In the genomic region with DNA sequence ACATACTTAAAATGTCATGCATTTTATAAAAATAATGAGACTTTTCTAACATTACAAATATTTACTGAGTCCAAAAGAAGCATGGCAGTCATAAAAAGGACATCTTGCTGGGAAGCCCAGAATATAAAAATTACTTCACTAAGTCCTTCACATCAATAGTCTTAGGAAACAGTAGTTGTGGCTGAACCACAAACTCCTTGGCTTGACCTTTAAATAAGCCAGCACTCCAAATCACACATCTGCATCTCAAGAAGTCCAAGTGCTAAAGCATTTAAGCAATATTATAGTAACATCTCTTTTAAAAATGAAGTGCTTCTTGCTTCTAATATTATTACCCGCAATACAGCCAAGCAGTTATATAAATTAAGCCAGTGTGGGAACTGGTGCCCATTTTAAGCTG, we compare ENCODE assay signal across 20 cellular contexts. TPM values are rescaled to one million over a fixed set of nuclear protein-coding genes. Genes with fewer than 3 reads are reported as not detected.
DNase-seq lines count a peak whose midpoint lies in the region; ATAC-seq, FAIRE-seq and TF ChIP-seq lines count a peak whose summit lies in the region.
"Had no signal": no experiment of that assay in that cellular context is flagged by ENCODE, and none has a peak within 500 bp of the region (broad histone marks: within the 10 kb centered on the region; RNA-seq: fewer than 3 reads in every experiment).

No MANE protein-coding gene starts in this region.

- TF ChIP-seq CTCF in K562 (IDR thresholded peaks at IDR 0.05 in 2 of 3, conservative IDR thresholded peaks at IDR 0.05 in 1 of 3; ENCODE audit: insufficient read depth in 2 of 3, low read depth in 1 of 3, low read length in 3 of 3) (no peak), suprapubic skin (IDR thresholded peaks at IDR 0.05) (no peak), spleen (IDR thresholded peaks at IDR 0.05 in 8 of 11, conservative IDR thresholded peaks at IDR 0.05 in 3 of 11) (no peak)

- FAIRE-seq in K562 (lab: Jason Lieb, UNC) = no peak
- FAIRE-seq: D721Med, RCC 7860 had no signal

- H3K27ac ChIP-seq in K562 (ENCODE audit: extremely low read depth, low read depth, low read length) = no peak overlapping the region
- H3K27ac ChIP-seq in suprapubic skin = no peak overlapping the region
- H3K27ac ChIP-seq in spleen = no peak overlapping the region
- H3K27ac ChIP-seq: SK-N-MC had no signal

- intact Hi-C loops in activated naive CD4-positive, alpha-beta T cell treated with anti-CD3 and anti-CD28 coated beads for 36 hours (cut with micrococcal nuclease) = no loop called here
- intact Hi-C loops in K562 (cut with micrococcal nuclease) (no loop called here), spleen (cut with DNase I; ENCODE audit: low total_unique reads) (no loop called here)

- TF ChIP-seq EP300 in K562 (IDR thresholded peaks at IDR 0.05; ENCODE audit: low read length) = no peak
- TF ChIP-seq EP300 in suprapubic skin (IDR thresholded peaks at IDR 0.05) = no peak

- H3K9me1 ChIP-seq in K562 (ENCODE audit: control insufficient read depth, insufficient read depth, low read length) = no peaks in the 10 kb centered on the region

- peak overlapping the region; percentile 69 for H3K27ac Mint-ChIP-seq in activated naive CD4-positive, alpha-beta T cell treated with anti-CD3 and anti-CD28 coated beads for 36 hours
- H3K27ac Mint-ChIP-seq in T-helper 17 cell = peak overlapping the region; percentile 99
- H3K27ac Mint-ChIP-seq in stimulated activated effector memory CD8-positive, alpha-beta T cell treated with anti-CD3 and anti-CD28 coated beads, Interleukin-12 subunit alpha, Interleukin-12 subunit beta, amount 100 ng/mL, for 72 hours = peak overlapping the region; percentile 79

- H3K4me3 ChIP-seq in K562 (no peak overlapping the region), suprapubic skin (no peak overlapping the region), spleen (no peak overlapping the region)
- H3K4me3 ChIP-seq: SK-N-MC had no signal

- H3K9me3 ChIP-seq in T-helper 17 cell (ENCODE audit: control insufficient read depth, low read length, poor library complexity, severe bottlenecking) (no peaks in the 10 kb centered on the region), K562 (replicated peaks; ENCODE audit: control insufficient read depth, insufficient read depth, low read depth, low read length) (no peaks in the 10 kb centered on the region), suprapubic skin (no peaks in the 10 kb centered on the region), spleen (no peaks in the 10 kb centered on the region)

- H2AFZ ChIP-seq in K562 (ENCODE audit: low read depth, low read length) = no peak overlapping the region

- H3K4me3 Mint-ChIP-seq in activated naive CD4-positive, alpha-beta T cell treated with anti-CD3 and anti-CD28 coated beads for 36 hours = no peak overlapping the region
- peak overlapping the region; percentile 36 for H3K4me3 Mint-ChIP-seq in T-helper 17 cell
- H3K4me3 Mint-ChIP-seq in stimulated activated effector memory CD8-positive, alpha-beta T cell treated with anti-CD3 and anti-CD28 coated beads, Interleukin-12 subunit alpha, Interleukin-12 subunit beta, amount 100 ng/mL, for 72 hours = no peak overlapping the region

- POLR2A ChIA-PET in K562 (lab: Yijun Ruan, JAX) = interaction anchor here (2.1 kb wide), 1 partner anchor 9 kb away, joined by 14 read pairs; a partner anchor contains a TSS

- H3K27me3 ChIP-seq in K562 (ENCODE audit: control insufficient read depth in 2 of 2, insufficient read depth in 2 of 2, low read length in 2 of 2) = no peaks in the 10 kb centered on the region
- no peaks in the 10 kb centered on the region for H3K27me3 ChIP-seq in suprapubic skin
- H3K27me3 ChIP-seq in spleen (replicated peaks in 1 of 7) = no peaks in the 10 kb centered on the region

- peaks cover 6% of the 10 kb centered on the region; the same call in 1 of the 2 replicates for H4K20me1 ChIP-seq in K562 (replicated peaks; ENCODE audit: control insufficient read depth, insufficient read depth, low read length)

- H3K27me3 Mint-ChIP-seq in activated naive CD4-positive, alpha-beta T cell treated with anti-CD3 and anti-CD28 coated beads for 36 hours (ENCODE audit: low read depth) = no peaks in the 10 kb centered on the region
- no peaks in the 10 kb centered on the region for H3K27me3 Mint-ChIP-seq in T-helper 17 cell
- H3K27me3 Mint-ChIP-seq: CD4-positive, alpha-beta memory T cell had no signal

- H3K4me1 ChIP-seq in K562 (replicated peaks in 1 of 2; ENCODE audit: control insufficient read depth in 2 of 2, insufficient read depth in 2 of 2, low read length in 2 of 2) (peaks cover 0 to 6% of the 10 kb centered on the region in 2 experiments; a peak in 2 of 5 replicates), suprapubic skin (peaks cover 20% of the 10 kb centered on the region), spleen (peaks cover 23 to 82% (median 52%) of the 10 kb centered on the region in 6 donors)

- in situ Hi-C loops in K562 (cut with MboI) = no loop called here

- CTCF ChIA-PET in activated naive CD4-positive, alpha-beta T cell treated with anti-CD3 and anti-CD28 coated beads for 36 hours (lab: Charles Lee) = interaction anchor here (3.9 kb wide), 1 partner anchor 13 kb away, joined by 28 read pairs; no protein-coding TSS in a partner anchor
- CTCF ChIA-PET in K562 (lab: Yijun Ruan, JAX; ENCODE audit: low intra/inter-chr PET ratio) = no interaction called here

- ATAC-seq in T-helper 17 cell (no peak), K562 (no peak)
- no peak for ATAC-seq in stimulated activated effector memory CD8-positive, alpha-beta T cell treated with anti-CD3 and anti-CD28 coated beads, Interleukin-12 subunit alpha, Interleukin-12 subunit beta, amount 100 ng/mL, for 72 hours

- WGBS in K562 (ENCODE audit: insufficient coverage, low coverage, missing lambda C conversion rate) = 100% methylated on average over 1 of the region's 1 CpG
- WGBS in suprapubic skin = 100% methylated on average over 1 of the region's 1 CpG
- WGBS in spleen, 5 donors = 95 to 98% (median 97%) methylated on average over 1 of the region's 1 CpG

- H3K9me3 Mint-ChIP-seq in activated naive CD4-positive, alpha-beta T cell treated with anti-CD3 and anti-CD28 coated beads for 36 hours = no peaks in the 10 kb centered on the region
- no peaks in the 10 kb centered on the region for H3K9me3 Mint-ChIP-seq in stimulated activated effector memory CD8-positive, alpha-beta T cell treated with anti-CD3 and anti-CD28 coated beads, Interleukin-12 subunit alpha, Interleukin-12 subunit beta, amount 100 ng/mL, for 72 hours

- H3K79me2 ChIP-seq in K562 (ENCODE audit: control insufficient read depth, insufficient read depth, low read length) = peaks cover 51% of the 10 kb centered on the region

- H3K4me1 Mint-ChIP-seq in activated naive CD4-positive, alpha-beta T cell treated with anti-CD3 and anti-CD28 coated beads for 36 hours (ENCODE audit: low read depth) = peaks cover 65% of the 10 kb centered on the region
- peaks cover 32% of the 10 kb centered on the region for H3K4me1 Mint-ChIP-seq in T-helper 17 cell
- H3K4me1 Mint-ChIP-seq in stimulated activated effector memory CD8-positive, alpha-beta T cell treated with anti-CD3 and anti-CD28 coated beads, Interleukin-12 subunit alpha, Interleukin-12 subunit beta, amount 100 ng/mL, for 72 hours = peaks cover 49% of the 10 kb centered on the region

- H3K36me3 ChIP-seq in K562 (ENCODE audit: control insufficient read depth, insufficient read depth, low read length) (peaks cover 99% of the 10 kb centered on the region), suprapubic skin (peaks cover 89% of the 10 kb centered on the region), spleen (peaks cover 16 to 100% (median 98%) of the 10 kb centered on the region in 6 donors)

- no peak overlapping the region for H3K4me2 ChIP-seq in K562 (ENCODE audit: insufficient read depth, low read length)

- no peak for DNase-seq in activated naive CD4-positive, alpha-beta T cell treated with anti-CD3 and anti-CD28 coated beads for 36 hours
- DNase-seq in activated naive CD4-positive, alpha-beta T cell treated with anti-CD3 and anti-CD28 coated beads, Interleukin-2, amount 50 U/mL, for 16 hours = no peak
- DNase-seq in T-helper 17 cell = no peak
- DNase-seq in K562 (ENCODE audit: extremely low read depth in 1 of 4, low spot score in 3 of 4) = no peak
- DNase-seq in stimulated activated effector memory CD8-positive, alpha-beta T cell treated with anti-CD3 and anti-CD28 coated beads, Interleukin-12 subunit alpha, Interleukin-12 subunit beta, amount 100 ng/mL, for 72 hours (ENCODE audit: low spot score in 2 of 2) = no peak
- no peak for DNase-seq in suprapubic skin (ENCODE audit: low spot score in 2 of 2)
- no peak for DNase-seq in spleen
- no peak for DNase-seq in KG1 (lab: John Stamatoyannopoulos, UW)
- DNase-seq: ACHN; CD4-positive, alpha-beta memory T cell; DMS79; GOT3; NCI-H1417; NCI-H187 treated with DMSO at 0.1 percent for 48 hours; NCI-H345; NCI-H526 treated with DMSO at 0.1 percent for 48 hours; Right ventricle myocardium superior had no signal

- H3K36me3 Mint-ChIP-seq in activated naive CD4-positive, alpha-beta T cell treated with anti-CD3 and anti-CD28 coated beads for 36 hours (ENCODE audit: low read depth) = peaks cover 74% of the 10 kb centered on the region
- peaks cover 9% of the 10 kb centered on the region for H3K36me3 Mint-ChIP-seq in T-helper 17 cell (ENCODE audit: low read depth)
- H3K36me3 Mint-ChIP-seq in stimulated activated effector memory CD8-positive, alpha-beta T cell treated with anti-CD3 and anti-CD28 coated beads, Interleukin-12 subunit alpha, Interleukin-12 subunit beta, amount 100 ng/mL, for 72 hours = peaks cover 100% of the 10 kb centered on the region

- BruUV-seq in K562 (replicated peaks; lab: Mats Ljungman, UMichigan) = no TSS peak

- no peak overlapping the region for H3K9ac ChIP-seq in K562 (ENCODE audit: insufficient read depth in 1 of 2, low read depth in 2 of 2, low read length in 2 of 2)

- TF ChIP-seq POLR2A in K562 (conservative IDR thresholded peaks at IDR 0.05) (no peak), suprapubic skin (IDR thresholded peaks at IDR 0.05) (no peak), spleen (IDR thresholded peaks at IDR 0.05) (no peak)

- no peak for TF ChIP-seq RAD21 in K562 (CRISPR knock-in tag; conservative IDR thresholded peaks at IDR 0.05 in 1 of 2, IDR thresholded peaks at IDR 0.05 in 1 of 2)

RNA-seq across cellular contexts. Expression of a gene that starts 8.8 kb away (rescaled TPM):
- total RNA-seq in activated naive CD4-positive, alpha-beta T cell treated with anti-CD3 and anti-CD28 coated beads for 36 hours = 100 to 1,000 TPM; 206 to 214 TPM
- total RNA-seq in T-helper 17 cell (1,000 to 10,000 TPM; 1,190 to 1,257 TPM), K562 (2014; rRNA removed) (132 and 172 TPM in 2 replicates), K562 (2014; rRNA removed; fragmentation: Illumina TruSeq; extraction: Trizol) (124 and 133 TPM in 2 replicates), K562 (2015; rRNA removed; fragmentation: Illumina TruSeq; extraction: Trizol) (153 and 161 TPM in 2 replicates), K562 (2021) (112 and 126 TPM in 2 replicates), suprapubic skin (100 to 1,000 TPM; 203 to 665 (median 246) TPM), spleen (100 to 1,000 TPM; 187 to 405 (median 247) TPM)
- total RNA-seq in K562 (2011; cell fraction: chromatin; rRNA removed; ENCODE audit: low replicate concordance) = 412 and 933 TPM in 2 replicates
- 305 and 368 TPM in 2 replicates for total RNA-seq in K562 (2011; cell fraction: nucleolus; rRNA removed)
- total RNA-seq in K562 (2011; cell fraction: nucleoplasm; rRNA removed) = 399 and 401 TPM in 2 replicates
- polyA plus RNA-seq in K562 (2011; rRNA removed) (186 and 201 TPM in 2 replicates), K562 (2014; fragmentation: Illumina TruSeq; extraction: Trizol) (77.7 and 107 TPM in 2 replicates), K562 (2014; fragmentation: Nextera tagmentation; extraction: Ambion mirVana) (10 to 100 TPM; 16.1 to 32.4 TPM), K562 (2014; rRNA removed) (134 and 154 TPM in 2 replicates), spleen (100 to 1,000 TPM in 2 of 3 donors, 10 to 100 TPM in 1; 76.9 to 168 (median 115) TPM)
- 57.8 and 58.8 TPM in 2 replicates for polyA plus RNA-seq in K562 (2011; cell fraction: cytosol; rRNA removed)
- 1,501 and 1,632 TPM in 2 replicates for polyA plus RNA-seq in K562 (2011; cell fraction: nucleus; rRNA removed)
- polyA plus RNA-seq in K562 (2012) = 70.5 and 112 TPM in 2 replicates
- 210 and 248 TPM in 2 replicates for polyA minus RNA-seq in K562 (2011; rRNA and poly(A)+ RNA removed)
- polyA minus RNA-seq in K562 (2011; cell fraction: cytosol; rRNA and poly(A)+ RNA removed) = 78.9 and 112 TPM in 2 replicates
- polyA minus RNA-seq in K562 (2011; cell fraction: nucleus; rRNA and poly(A)+ RNA removed) = 962 and 1,250 TPM in 2 replicates
